ENCODE assay signal across 27 cellular contexts in the genomic region with DNA sequence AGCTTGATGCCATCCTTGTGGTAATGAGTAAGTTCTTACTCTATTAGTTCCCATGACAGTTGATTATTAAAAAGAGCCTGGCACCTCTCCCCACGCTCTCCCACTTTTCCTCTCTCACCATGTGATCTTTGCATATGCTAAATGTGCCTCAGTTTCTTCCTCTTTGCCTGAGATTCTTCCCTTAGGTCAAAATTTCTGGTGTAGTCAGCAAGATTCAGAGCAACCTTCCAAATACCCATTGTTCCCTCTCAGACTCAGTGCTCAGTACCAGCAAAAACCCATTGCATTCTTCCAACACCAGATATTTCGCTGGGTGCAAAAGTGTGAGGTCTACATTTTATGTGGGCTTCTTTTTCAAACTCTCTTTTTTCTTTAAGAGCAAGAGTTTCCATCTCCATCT.
"Had no signal": no experiment of that assay in that cellular context is flagged by ENCODE, and none has a peak within 500 bp of the region (broad histone marks: within the 10 kb centered on the region; RNA-seq: fewer than 3 reads in every experiment).

No MANE protein-coding gene starts in this region.

- DNase-seq: activated CD4-positive, alpha-beta T cell treated with anti-CD3 and anti-CD28 coated beads, Interleukin-2, amount 10 ng/mL, durations not matched to agents 24 days and 14 days; activated CD4-positive, alpha-beta T cell treated with anti-CD3 and anti-CD28 coated beads, Interleukin-2, amount 50 U/mL, for 4 hours; activated CD8-positive, alpha-beta T cell treated with anti-CD3 and anti-CD28 coated beads for 36 hours; activated effector memory CD4-positive, alpha-beta T cell treated with anti-CD3 and anti-CD28 coated beads, Interleukin-2, amount 50 U/mL, for 16 hours; activated naive CD4-positive, alpha-beta T cell; activated naive CD4-positive, alpha-beta T cell treated with anti-CD3 and anti-CD28 coated beads, Interleukin-2, amount 50 U/mL, for 16 hours; activated naive CD8-positive, alpha-beta T cell treated with anti-CD3 and anti-CD28 coated beads for 36 hours; activated T-cell treated with anti-CD3 and anti-CD28 coated beads, Interleukin-2, amount 50 U/mL, for 1 hour; activated T-cell treated with anti-CD3 and anti-CD28 coated beads, Interleukin-2, amount 50 U/mL, for 72 hours; amygdala; Karpas-422; MG63; NCI-H1048; NCI-H1105 treated with DMSO at 0.1 percent for 48 hours; NCI-H1436; NCI-H1694; NCI-H1930; NCI-H2081 treated with DMSO at 0.1 percent for 48 hours; NCI-H345; NCI-H524 treated with DMSO at 0.1 percent for 48 hours; NK-92 treated with Interleukin-12 subunit alpha and Interleukin-12 subunit beta, amount 100 ng/mL, for 24 hours; SHP77; SK-N-SH had no signal

- H3K27ac Mint-ChIP-seq: activated CD4-positive, alpha-beta T cell treated with anti-CD3 and anti-CD28 coated beads, Interleukin-2, amount 10 ng/mL, durations not matched to agents 24 days and 14 days; activated CD8-positive, alpha-beta T cell treated with anti-CD3 and anti-CD28 coated beads for 36 hours; activated naive CD8-positive, alpha-beta T cell treated with anti-CD3 and anti-CD28 coated beads for 36 hours; activated T-cell treated with anti-CD3 and anti-CD28 coated beads, Interleukin-2, amount 50 U/mL, for 72 hours; activated T-helper 17 cell treated with anti-CD3 and anti-CD28 coated beads, Interleukin-2, amount 50 U/mL, for 72 hours had no signal

- ATAC-seq: activated CD8-positive, alpha-beta T cell treated with anti-CD3 and anti-CD28 coated beads for 36 hours; activated T-cell treated with anti-CD3 and anti-CD28 coated beads, Interleukin-2, amount 50 U/mL, for 72 hours; activated T-helper 17 cell treated with anti-CD3 and anti-CD28 coated beads, Interleukin-2, amount 50 U/mL, for 72 hours; Panc1 had no signal

- H3K36me3 ChIP-seq: ascending aorta, MG63, SJSA1 had no signal

- H3K27me3 Mint-ChIP-seq: activated CD8-positive, alpha-beta T cell treated with anti-CD3 and anti-CD28 coated beads for 36 hours; activated naive CD8-positive, alpha-beta T cell treated with anti-CD3 and anti-CD28 coated beads for 36 hours; activated T-helper 17 cell treated with anti-CD3 and anti-CD28 coated beads, Interleukin-2, amount 50 U/mL, for 72 hours had no signal

- H3K27ac ChIP-seq: ascending aorta, SJSA1 had no signal

- H3K4me1 ChIP-seq: SJSA1 had no signal

- H3K4me2 ChIP-seq: SK-N-SH had no signal

- H3K4me3 ChIP-seq: ascending aorta, MG63, SJSA1 had no signal

- H3K9me3 ChIP-seq: ascending aorta, MG63, SJSA1 had no signal

- H3K9ac ChIP-seq: SK-N-SH had no signal

- H3K9me3 Mint-ChIP-seq: activated CD8-positive, alpha-beta T cell treated with anti-CD3 and anti-CD28 coated beads for 36 hours; activated naive CD8-positive, alpha-beta T cell treated with anti-CD3 and anti-CD28 coated beads for 36 hours; activated T-cell treated with anti-CD3 and anti-CD28 coated beads, Interleukin-2, amount 50 U/mL, for 72 hours; activated T-helper 17 cell treated with anti-CD3 and anti-CD28 coated beads, Interleukin-2, amount 50 U/mL, for 72 hours had no signal

- H3K27me3 ChIP-seq: ascending aorta, MG63, SJSA1 had no signal

- H3K4me3 Mint-ChIP-seq: activated CD4-positive, alpha-beta T cell treated with anti-CD3 and anti-CD28 coated beads, Interleukin-2, amount 10 ng/mL, durations not matched to agents 24 days and 14 days; activated CD8-positive, alpha-beta T cell treated with anti-CD3 and anti-CD28 coated beads for 36 hours; activated naive CD8-positive, alpha-beta T cell treated with anti-CD3 and anti-CD28 coated beads for 36 hours; activated T-cell treated with anti-CD3 and anti-CD28 coated beads, Interleukin-2, amount 50 U/mL, for 72 hours; activated T-helper 17 cell treated with anti-CD3 and anti-CD28 coated beads, Interleukin-2, amount 50 U/mL, for 72 hours had no signal
